In the genomic region with DNA sequence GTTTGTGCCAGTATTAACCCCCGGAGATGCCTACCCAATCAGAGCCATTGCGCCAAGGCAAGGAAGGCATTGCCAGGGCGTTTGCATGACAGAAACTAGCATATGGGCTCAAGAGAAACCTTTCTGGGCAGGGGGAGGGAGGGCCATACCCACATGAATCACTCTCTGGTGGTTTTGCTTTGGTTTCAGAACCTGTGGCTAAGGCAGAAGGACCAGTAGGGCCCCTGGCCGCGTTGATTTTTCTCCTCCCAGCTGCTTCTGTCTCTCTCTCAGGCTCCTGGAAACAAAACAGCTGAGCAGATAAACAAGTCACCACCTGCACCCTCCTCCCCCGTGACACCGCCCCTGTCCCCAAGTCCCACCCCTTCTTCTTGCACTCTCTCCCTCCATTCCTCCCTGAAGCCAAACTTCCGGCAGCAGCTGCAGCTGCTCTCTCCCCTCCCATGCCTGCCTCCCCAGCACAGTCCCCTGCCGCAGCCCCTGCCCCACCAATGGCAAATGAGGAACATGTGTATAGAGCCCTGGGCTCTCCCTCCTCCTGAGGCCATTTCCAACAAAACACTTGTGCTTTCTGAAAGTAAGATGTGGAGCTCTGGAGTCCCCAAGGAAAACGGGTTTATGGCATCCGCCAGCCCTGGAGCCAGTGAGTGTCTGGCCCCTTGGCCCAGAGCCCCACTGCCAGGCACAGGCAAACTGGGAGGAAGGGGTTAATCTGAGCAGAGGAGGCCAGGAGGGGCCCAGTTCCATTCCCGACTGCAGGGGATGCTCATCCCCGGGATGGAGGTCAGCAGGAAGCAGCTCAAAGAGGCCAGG, we compare ENCODE assay signal across 8 cellular contexts. TPM values are rescaled to one million over a fixed set of nuclear protein-coding genes. Genes with fewer than 3 reads are reported as not detected.
DNase-seq lines count a peak whose midpoint lies in the region; ATAC-seq and TF ChIP-seq lines count a peak whose summit lies in the region.

No MANE protein-coding gene starts in this region.

- H3K9me3 Mint-ChIP-seq in activated T-helper 2 cell treated with anti-CD3 and anti-CD28 coated beads, Interferon-gamma antibody, Interleukin-2, Interleukin-4, amounts not matched to agents 10 μg/mL and 5 μg/mL and 100 μg/mL, durations not matched to agents 14 hours and 24 hours and 36 hours = no peaks in the 10 kb centered on the region
- H3K9me3 Mint-ChIP-seq in endothelial cell (ENCODE audit: unreplicated experiment) = no peaks in the 10 kb centered on the region

- H3K4me3 ChIP-seq in HUES48 (ENCODE audit: low read depth, low read length) (peak overlapping the region; percentile 20), iPS-18a (ENCODE audit: low read length) (peak overlapping the region; percentile 26)

- TF ChIP-seq CTCF in endothelial cell (IDR thresholded peaks at IDR 0.05; ENCODE audit: unreplicated experiment) = no peak

- H3K36me3 ChIP-seq in HUES48 (ENCODE audit: control insufficient read depth, insufficient read depth, low read length) (no peaks in the 10 kb centered on the region), iPS-18a (ENCODE audit: control insufficient read depth, low read depth, low read length) (no peaks in the 10 kb centered on the region)

- H3K27me3 Mint-ChIP-seq in activated T-helper 2 cell treated with anti-CD3 and anti-CD28 coated beads, Interferon-gamma antibody, Interleukin-2, Interleukin-4, amounts not matched to agents 10 μg/mL and 5 μg/mL and 100 μg/mL, durations not matched to agents 14 hours and 24 hours and 36 hours (ENCODE audit: low read depth) = peaks cover 3% of the 10 kb centered on the region
- peaks cover 1% of the 10 kb centered on the region for H3K27me3 Mint-ChIP-seq in endothelial cell (ENCODE audit: unreplicated experiment)

- peak overlapping the region; percentile 89 for H3K27ac ChIP-seq in HUES48 (ENCODE audit: low read depth, low read length)
- peak overlapping the region; percentile 28 for H3K27ac ChIP-seq in iPS-18a (ENCODE audit: low read length)

- H3K4me3 Mint-ChIP-seq in activated T-helper 2 cell treated with anti-CD3 and anti-CD28 coated beads, Interferon-gamma antibody, Interleukin-2, Interleukin-4, amounts not matched to agents 10 μg/mL and 5 μg/mL and 100 μg/mL, durations not matched to agents 14 hours and 24 hours and 36 hours (ENCODE audit: low read depth) = peak overlapping the region; percentile 3
- H3K4me3 Mint-ChIP-seq in endothelial cell (ENCODE audit: unreplicated experiment) = no peak overlapping the region

- peak; percentile 85 for ATAC-seq in GM21528 (IDR thresholded peaks at IDR 0.05; ENCODE audit: low FRiP score, unreplicated experiment)

- H3K36me3 Mint-ChIP-seq in activated T-helper 2 cell treated with anti-CD3 and anti-CD28 coated beads, Interferon-gamma antibody, Interleukin-2, Interleukin-4, amounts not matched to agents 10 μg/mL and 5 μg/mL and 100 μg/mL, durations not matched to agents 14 hours and 24 hours and 36 hours (ENCODE audit: low read depth) = no peaks in the 10 kb centered on the region
- H3K36me3 Mint-ChIP-seq in endothelial cell (ENCODE audit: low read depth, unreplicated experiment) = no peaks in the 10 kb centered on the region

- H3K9me3 ChIP-seq in HUES48 (ENCODE audit: control insufficient read depth, insufficient read depth, low read length) (no peaks in the 10 kb centered on the region), iPS-18a (ENCODE audit: control insufficient read depth, low read depth, low read length) (no peaks in the 10 kb centered on the region)

- H3K9ac ChIP-seq in HUES48 (ENCODE audit: low read depth, low read length) (0 out of 2 replicates have a peak overlapping the region, but pooled peaks have one; percentile 0), iPS-18a (ENCODE audit: low read length) (no peak overlapping the region)

- DNase-seq in EL (peak; percentile 14), NOMO-1 treated with dmso at 0.1 percent for 144 hours (lab: John Stamatoyannopoulos, UW; ENCODE audit: unreplicated experiment) (peak; percentile 41), endothelial cell (ENCODE audit: low spot score) (no peak)
- peak; percentile 71 for DNase-seq in activated T-helper 2 cell treated with anti-CD3 and anti-CD28 coated beads, Interferon-gamma antibody, Interleukin-2, Interleukin-4, amounts not matched to agents 10 μg/mL and 5 μg/mL and 100 μg/mL, durations not matched to agents 14 hours and 24 hours and 36 hours (ENCODE audit: low spot score)
- DNase-seq in stimulated activated CD4-positive, alpha-beta T cell treated with anti-CD3 and anti-CD28 coated beads, Interleukin-12 subunit alpha, Interleukin-12 subunit beta, amount 100 ng/mL, for 48 hours (ENCODE audit: low read depth in 2 of 3, low spot score in 1 of 3) = peak; percentile 39 to 64 (median 42)

- intact Hi-C loops in activated T-helper 2 cell treated with anti-CD3 and anti-CD28 coated beads, Interferon-gamma antibody, Interleukin-2, Interleukin-4, amounts not matched to agents 10 μg/mL and 5 μg/mL and 100 μg/mL, durations not matched to agents 14 hours and 24 hours and 36 hours (cut with micrococcal nuclease) = loop anchor here (1.0 to 10.0 kb wide), 4 partner anchors 15 to 83 kb away; a partner anchor contains a TSS

- no peak overlapping the region for H3K27ac Mint-ChIP-seq in activated T-helper 2 cell treated with anti-CD3 and anti-CD28 coated beads, Interferon-gamma antibody, Interleukin-2, Interleukin-4, amounts not matched to agents 10 μg/mL and 5 μg/mL and 100 μg/mL, durations not matched to agents 14 hours and 24 hours and 36 hours
- no peak overlapping the region for H3K27ac Mint-ChIP-seq in endothelial cell (ENCODE audit: unreplicated experiment)

- peaks cover 51% of the 10 kb centered on the region for H3K4me1 ChIP-seq in HUES48 (ENCODE audit: control insufficient read depth, insufficient read depth, low read length)
- peaks cover 48% of the 10 kb centered on the region for H3K4me1 ChIP-seq in iPS-18a (ENCODE audit: control insufficient read depth, low read depth, low read length)

- H3K27me3 ChIP-seq in HUES48 (ENCODE audit: control insufficient read depth, insufficient read depth, low read length) (no peaks in the 10 kb centered on the region), iPS-18a (ENCODE audit: control insufficient read depth, insufficient read depth, low read length) (no peaks in the 10 kb centered on the region)

- H3K4me1 Mint-ChIP-seq in activated T-helper 2 cell treated with anti-CD3 and anti-CD28 coated beads, Interferon-gamma antibody, Interleukin-2, Interleukin-4, amounts not matched to agents 10 μg/mL and 5 μg/mL and 100 μg/mL, durations not matched to agents 14 hours and 24 hours and 36 hours (ENCODE audit: low read depth) = peaks cover 23% of the 10 kb centered on the region
- peaks cover 26% of the 10 kb centered on the region for H3K4me1 Mint-ChIP-seq in endothelial cell (ENCODE audit: unreplicated experiment)

RNA-seq across cellular contexts. Expression of a gene that starts 39.0 kb away (rescaled TPM):
- 3.9 and 4.5 TPM in 2 replicates for total RNA-seq in activated T-helper 2 cell treated with anti-CD3 and anti-CD28 coated beads, Interferon-gamma antibody, Interleukin-2, Interleukin-4, amounts not matched to agents 10 μg/mL and 5 μg/mL and 100 μg/mL, durations not matched to agents 14 hours and 24 hours and 36 hours
- 12.6 TPM for total RNA-seq in endothelial cell (ENCODE audit: unreplicated experiment)
